8 cellular contexts compared by ENCODE assay signal in the genomic region with DNA sequence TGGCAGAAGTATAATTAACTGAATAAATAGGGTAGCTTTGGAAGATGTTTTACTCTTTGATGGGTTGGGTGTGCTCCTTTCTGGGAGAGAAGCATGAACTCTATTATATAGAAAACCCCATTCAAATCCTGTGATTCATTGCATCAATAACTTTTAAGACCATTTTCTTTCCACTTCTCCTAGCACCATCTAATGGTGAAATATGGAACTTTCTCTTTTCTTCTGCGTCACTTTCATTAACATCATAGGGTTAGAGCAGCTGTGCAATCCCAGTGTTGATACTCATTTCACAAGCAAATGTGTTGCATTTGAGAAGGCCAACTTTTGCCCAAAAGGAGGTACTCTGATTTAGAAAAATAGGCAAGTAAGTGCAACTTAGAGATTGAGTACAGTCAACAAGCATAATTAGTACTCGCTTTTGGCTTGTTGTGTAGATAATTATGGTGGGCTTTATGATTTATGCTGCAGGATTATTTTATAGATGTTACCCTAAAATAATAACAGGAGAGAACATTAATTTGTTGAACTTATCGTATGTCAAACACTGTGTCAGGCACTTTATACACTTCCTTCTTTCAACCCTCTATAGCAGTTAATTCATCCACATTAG.
DNase-seq lines count a peak whose midpoint lies in the region; ATAC-seq and TF ChIP-seq lines count a peak whose summit lies in the region.

No MANE protein-coding gene starts in this region.

- H3K36me3 ChIP-seq in SK-N-MC (ENCODE audit: insufficient read depth, low read length) (no peaks in the 10 kb centered on the region), osteoblast (ENCODE audit: insufficient read depth, low read length) (no peaks in the 10 kb centered on the region)

- TF ChIP-seq CTCF in GM12872 (IDR thresholded peaks at IDR 0.05; ENCODE audit: insufficient read depth, low read depth, low read length) (peak; percentile 60), fibroblast of mammary gland (conservative IDR thresholded peaks at IDR 0.05; ENCODE audit: control insufficient read depth, insufficient read depth, low read depth, low read length) (peak; percentile 73), osteoblast (IDR thresholded peaks at IDR 0.05; ENCODE audit: extremely low read depth, low read depth, low read length) (peak; percentile 64)

- H3K4me3 ChIP-seq in SK-N-MC (no peak overlapping the region), fibroblast of mammary gland (ENCODE audit: control insufficient read depth, low read depth, low read length) (no peak overlapping the region), osteoblast (ENCODE audit: insufficient read depth, low read length) (no peak overlapping the region)

- no peaks in the 10 kb centered on the region for H3K79me2 ChIP-seq in osteoblast (ENCODE audit: insufficient read depth, low read length)

- DNase-seq in A172 (ENCODE audit: low spot score) (peak; percentile 73), NCI-H1048 (lab: John Stamatoyannopoulos, UW) (peak; percentile 9), SK-N-MC (ENCODE audit: low read depth, low spot score) (peak; percentile 45), fibroblast of mammary gland (ENCODE audit: low read depth) (peak; percentile 88), osteoblast (ENCODE audit: insufficient read length, low spot score, missing footprints) (peak; percentile 8)

- H3K9me3 ChIP-seq in SK-N-MC (ENCODE audit: low read depth, low read length) (no peaks in the 10 kb centered on the region), osteoblast (ENCODE audit: low read depth, low read length) (no peaks in the 10 kb centered on the region)

- no peaks in the 10 kb centered on the region for H4K20me1 ChIP-seq in osteoblast (ENCODE audit: insufficient read depth, low read length)

- H3K4me2 ChIP-seq in osteoblast (ENCODE audit: insufficient read depth, low read length): no peak overlapping the region

- no peak overlapping the region for H3K27ac ChIP-seq in SK-N-MC
- H3K27ac ChIP-seq in osteoblast (ENCODE audit: low read depth, low read length): peak overlapping the region; percentile 14

- peaks cover 56% of the 10 kb centered on the region for H3K4me1 ChIP-seq in osteoblast (ENCODE audit: insufficient read depth, low read length)

- H2AFZ ChIP-seq in osteoblast (ENCODE audit: low read length): no peak overlapping the region

- ATAC-seq in HG02571 (IDR thresholded peaks at IDR 0.05; ENCODE audit: unreplicated experiment): peak; percentile 58
- ATAC-seq in GM19328 (IDR thresholded peaks at IDR 0.05; ENCODE audit: unreplicated experiment): no peak

- no peaks in the 10 kb centered on the region for H3K27me3 ChIP-seq in osteoblast (ENCODE audit: insufficient read depth, low read length)

- H3K9ac ChIP-seq in SK-N-MC (ENCODE audit: insufficient read length): no peak overlapping the region

Comparison
In these comparisons a context has a peak if more than half of its experiments do, and no peak if none do; other contexts are left out.
1. DNase-seq: peak in every context shown above with its lines; median percentile 88 in fibroblast of mammary gland; 73 in A172; 45 in SK-N-MC; 9 in NCI-H1048; 8 in osteoblast.